In genomic region chr11:118152020-118152551, GRCh38 we compare ENCODE assay signal across 8 cellular contexts. TPM values are rescaled to one million over a fixed set of nuclear protein-coding genes. Genes with fewer than 3 reads are reported as not detected.
DNase-seq lines count a peak whose midpoint lies in the region; ATAC-seq, FAIRE-seq and TF ChIP-seq lines count a peak whose summit lies in the region.

No MANE protein-coding gene starts in this region.

- no peak for TF ChIP-seq CTCF in Caco-2 (IDR thresholded peaks at IDR 0.05; ENCODE audit: insufficient read depth in 1 of 2, low read depth in 1 of 2, low read length in 1 of 2, severe bottlenecking in 1 of 2, unreplicated experiment in 1 of 2)
- TF ChIP-seq CTCF in PC-3 (conservative IDR thresholded peaks at IDR 0.05; ENCODE audit: low read depth, low read length), result no peak
- TF ChIP-seq CTCF in epithelial cell of proximal tubule (conservative IDR thresholded peaks at IDR 0.05; ENCODE audit: low read depth, low read length), result no peak
- no peak for TF ChIP-seq CTCF in parathyroid adenoma (IDR thresholded peaks at IDR 0.05)

- H3K4me2 ChIP-seq in PC-3 (ENCODE audit: low read length) (peak overlapping the region; percentile 85), parathyroid adenoma (ENCODE audit: low read length) (peak overlapping the region; percentile 74)

- H3K27me3 Mint-ChIP-seq in Caco-2 (ENCODE audit: insufficient read depth, unreplicated experiment), result peaks cover 29% of the 10 kb centered on the region

- no peak overlapping the region for H3K27ac ChIP-seq in PC-3 (ENCODE audit: low read length)
- H3K27ac ChIP-seq in parathyroid adenoma, result no peak overlapping the region

- no peaks in the 10 kb centered on the region for H3K9me2 ChIP-seq in PC-3 (replicated peaks; ENCODE audit: low read length)

- H3K27me3 ChIP-seq in Caco-2 (replicated peaks; ENCODE audit: control insufficient read depth, insufficient read depth, low read length) (peaks cover 5% of the 10 kb centered on the region), PC-3 (ENCODE audit: low read length) (peaks cover 68% of the 10 kb centered on the region), parathyroid adenoma (ENCODE audit: control insufficient read depth, insufficient read depth, low read length) (no peaks in the 10 kb centered on the region)

- no peak for TF ChIP-seq POLR2A in GM12891 (IDR thresholded peaks at IDR 0.05; ENCODE audit: low read depth, low read length)

- no peaks in the 10 kb centered on the region for H3K9me3 ChIP-seq in Caco-2
- no peaks in the 10 kb centered on the region for H3K9me3 ChIP-seq in PC-3 (ENCODE audit: low read length)
- H3K9me3 ChIP-seq in parathyroid adenoma (ENCODE audit: control insufficient read depth, low read length), result no peaks in the 10 kb centered on the region

- peak overlapping the region; percentile 66 for H3K4me3 Mint-ChIP-seq in Caco-2 (ENCODE audit: unreplicated experiment)

- no peaks in the 10 kb centered on the region for H4K20me1 ChIP-seq in PC-3 (ENCODE audit: low read length)

- no peak for ATAC-seq in PC-3
- ATAC-seq in HG03280 (IDR thresholded peaks at IDR 0.05; ENCODE audit: unreplicated experiment), result no peak

- 0 out of 2 replicates have a peak, but pooled peaks cover 10% of the 10 kb centered on the region for H3K4me1 ChIP-seq in Caco-2
- H3K4me1 ChIP-seq in PC-3 (ENCODE audit: insufficient read depth, low read length), result peaks cover 15% of the 10 kb centered on the region; the same call in 1 of the 2 replicates
- H3K4me1 ChIP-seq in parathyroid adenoma, result no peaks in the 10 kb centered on the region

- no TSS peak for BruUV-seq in Caco-2 (replicated peaks; lab: Mats Ljungman, UMichigan)
- BruUV-seq in PC-3 (replicated peaks; lab: Mats Ljungman, UMichigan), result no TSS peak

- no peaks in the 10 kb centered on the region for H3F3A ChIP-seq in PC-3 (ENCODE audit: low read length, unreplicated experiment)

- no peaks in the 10 kb centered on the region for H3K79me2 ChIP-seq in PC-3 (ENCODE audit: low read length)
- H3K79me2 ChIP-seq in parathyroid adenoma, result no peaks in the 10 kb centered on the region

- H2AFZ ChIP-seq in PC-3 (ENCODE audit: low read length) (peak overlapping the region; percentile 76), parathyroid adenoma (peak overlapping the region; percentile 9)

- H3K4me1 Mint-ChIP-seq in Caco-2 (ENCODE audit: low read depth, unreplicated experiment), result no peaks in the 10 kb centered on the region

- no peak overlapping the region for H3K27ac Mint-ChIP-seq in Caco-2 (ENCODE audit: unreplicated experiment)

- H3K9ac ChIP-seq in PC-3 (ENCODE audit: low read length) (no peak overlapping the region), parathyroid adenoma (no peak overlapping the region)

- CTCF ChIA-PET in Caco-2 (lab: Charles Lee) (interaction anchor here (0.6 kb wide), 3 partner anchors 20 to 511 kb away, joined by 4 to 5 read pairs (median 4); no protein-coding TSS in a partner anchor), PC-3 (lab: Charles Lee) (no interaction called here)

- intact Hi-C loops in Caco-2 (cut with micrococcal nuclease; ENCODE audit: unreplicated experiment) (no loop called here), PC-3 (cut with micrococcal nuclease) (no loop called here)

- H3K36me3 ChIP-seq in Caco-2 (ENCODE audit: control insufficient read depth, insufficient read depth, low read length), result no peaks in the 10 kb centered on the region
- no peaks in the 10 kb centered on the region for H3K36me3 ChIP-seq in PC-3 (ENCODE audit: low read depth, low read length)
- H3K36me3 ChIP-seq in parathyroid adenoma (ENCODE audit: control insufficient read depth, insufficient read depth, low read length), result no peaks in the 10 kb centered on the region

- POLR2A ChIA-PET in Caco-2 (lab: Charles Lee), result interaction anchor here (0.6 kb wide), 1 partner anchor 112 kb away, joined by 4 read pairs; the partner anchor contains the start of gene MPZL2
- POLR2A ChIA-PET in PC-3 (lab: Charles Lee; ENCODE audit: unreplicated experiment), result no interaction called here

- DNase-seq in Caco-2 (no peak), PC-3 (no peak), epithelial cell of proximal tubule (ENCODE audit: low read depth) (no peak), SHP77 treated with DMSO at 0.1 percent for 48 hours (lab: John Stamatoyannopoulos, UW) (no peak), T-helper 9 cell (no peak), GM12891 (ENCODE audit: insufficient read length, low spot score) (no peak)

- FAIRE-seq in GM12891 (lab: Jason Lieb, UNC), result no peak

- H3K4me3 ChIP-seq in Caco-2 (ENCODE audit: low read depth, low read length) (peak overlapping the region; percentile 37), PC-3 (ENCODE audit: low read length) (peak overlapping the region; percentile 64), epithelial cell of proximal tubule (ENCODE audit: low read depth, low read length) (peak overlapping the region; percentile 31), parathyroid adenoma (ENCODE audit: low read depth, low read length) (no peak overlapping the region)

- H3K9me3 Mint-ChIP-seq in Caco-2 (ENCODE audit: unreplicated experiment), result no peaks in the 10 kb centered on the region

- no peaks in the 10 kb centered on the region for H3K36me3 Mint-ChIP-seq in Caco-2 (ENCODE audit: insufficient read depth, unreplicated experiment)

TF ChIP-seq in GM12891, 5 proteins besides CTCF, POLR2A, EP300 and RAD21:
- TF ChIP-seq SPI1 (IDR thresholded peaks at IDR 0.05; ENCODE audit: low read depth, low read length) (no peak), POU2F2 (IDR thresholded peaks at IDR 0.05; ENCODE audit: low read depth, low read length) (no peak), POLR2AphosphoS5 (IDR thresholded peaks at IDR 0.05; ENCODE audit: low read depth, low read length) (no peak), PAX5 (IDR thresholded peaks at IDR 0.05; ENCODE audit: insufficient read depth, low read length, severe bottlenecking) (no peak), TAF1 (IDR thresholded peaks at IDR 0.05; ENCODE audit: low read depth, low read length) (no peak)

RNA-seq across cellular contexts. Expression of gene SCN4B, which starts 0.5 kb away (rescaled TPM):
- total RNA-seq in Caco-2 (2022), result 0.70 TPM in 2 replicates
- total RNA-seq in PC-3 (2014; rRNA removed), result not detected in 2 replicates
- total RNA-seq in epithelial cell of proximal tubule, result under 0.01 TPM in 1 of 2 replicates, not detected in the other
- polyA plus RNA-seq in GM12891 (2012; ENCODE audit: low read depth, missing spikeins), result 0.04 TPM

RNA-seq across cellular contexts. Expression of gene SCN2B, which starts 24.4 kb away (rescaled TPM):
- total RNA-seq in Caco-2 (2022) (0.09 TPM in 1 of 2 replicates, not detected in the other), PC-3 (2014; rRNA removed) (0.12 TPM in 1 of 2 replicates, not detected in the other), epithelial cell of proximal tubule (under 0.01 TPM in 1 of 2 replicates, not detected in the other)
- not detected for polyA plus RNA-seq in GM12891 (2012; ENCODE audit: low read depth, missing spikeins)
